16 cellular contexts compared by ENCODE assay signal in the genomic region with DNA sequence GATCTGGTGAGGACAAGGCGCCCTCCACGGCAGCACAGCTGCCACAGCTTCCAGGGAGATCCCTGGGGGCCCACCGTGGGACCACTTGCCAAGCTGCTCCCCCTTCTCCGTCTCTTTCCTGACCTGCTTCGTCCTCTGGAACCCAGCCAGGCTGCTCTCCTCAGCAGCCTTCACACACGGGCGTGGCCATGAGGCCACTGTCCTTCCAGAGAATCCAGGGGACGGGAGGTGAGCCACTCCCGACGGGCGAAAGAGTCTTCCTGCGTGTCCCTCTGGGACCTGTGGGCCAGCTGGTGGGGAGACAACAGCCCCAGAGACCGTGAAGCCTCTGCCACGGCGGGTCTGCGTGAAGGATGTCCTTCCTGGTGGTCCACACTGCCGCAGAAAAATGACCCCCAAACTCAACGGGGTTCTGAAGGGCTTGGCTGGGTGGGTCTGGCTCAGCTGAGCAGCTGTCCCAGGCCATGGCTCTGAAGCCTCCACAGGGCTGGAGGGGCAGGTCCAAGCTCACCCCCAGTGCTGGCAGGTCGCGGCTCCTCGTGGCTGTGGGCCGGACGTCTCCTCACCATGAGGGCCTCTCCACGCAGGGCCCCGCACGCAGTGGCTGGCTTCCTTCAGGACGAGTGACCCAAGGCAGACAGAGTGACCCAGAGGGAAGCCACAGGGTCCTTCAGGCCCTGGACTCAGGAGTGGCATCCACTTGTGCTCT. TPM values are rescaled to one million over a fixed set of nuclear protein-coding genes. Genes with fewer than 3 reads are reported as not detected.
DNase-seq lines count a peak whose midpoint lies in the region; ATAC-seq and TF ChIP-seq lines count a peak whose summit lies in the region.
"Had no signal": no experiment of that assay in that cellular context is flagged by ENCODE, and none has a peak within 500 bp of the region (broad histone marks: within the 10 kb centered on the region; RNA-seq: fewer than 3 reads in every experiment).

No MANE protein-coding gene starts in this region.

- no peak overlapping the region for H2AFZ ChIP-seq in neural progenitor cell (replicated peaks)
- H2AFZ ChIP-seq: GM23338 had no signal

- H3F3A ChIP-seq in neural progenitor cell (ENCODE audit: low read depth), result no peaks in the 10 kb centered on the region

- no peaks in the 10 kb centered on the region for H3K36me3 ChIP-seq in right atrium auricular region
- H3K36me3 ChIP-seq in RWPE2 (ENCODE audit: low read depth), result no peaks in the 10 kb centered on the region
- no peaks in the 10 kb centered on the region for H3K36me3 ChIP-seq in neural progenitor cell
- H3K36me3 ChIP-seq: breast epithelium had no signal

- no peaks in the 10 kb centered on the region for H3K36me3 Mint-ChIP-seq in neural progenitor cell
- H3K36me3 Mint-ChIP-seq: activated CD8-positive, alpha-beta memory T cell treated with anti-CD3 and anti-CD28 coated beads, Interleukin-2, amount 10 ng/mL, durations not matched to agents 7 days and 5 days had no signal

- H3K4me3 ChIP-seq in right atrium auricular region (no peak overlapping the region), RWPE2 (ENCODE audit: severe bottlenecking) (no peak overlapping the region), neural progenitor cell (no peak overlapping the region)
- H3K4me3 ChIP-seq: breast epithelium, GM23338 had no signal

- no peaks in the 10 kb centered on the region for H3K9me3 Mint-ChIP-seq in neural progenitor cell
- H3K9me3 Mint-ChIP-seq: GM23338 had no signal

- in situ Hi-C loops in G401 (cut with HindIII; ENCODE audit: low sequenced_read_pairs), result no loop called here
- in situ Hi-C loops in ACHN (cut with HindIII; ENCODE audit: low pct_ligation_motif_present, low pct_unique_long_range_greater_than_20kb, low sequenced_read_pairs), result no loop called here

- TF ChIP-seq CTCF in right atrium auricular region (IDR thresholded peaks at IDR 0.05) (no peak), RWPE2 (IDR thresholded peaks at IDR 0.05; ENCODE audit: poor library complexity, severe bottlenecking) (no peak), neural progenitor cell (IDR thresholded peaks at IDR 0.05) (no peak)

- no peaks in the 10 kb centered on the region for H3K27me3 ChIP-seq in right atrium auricular region
- peaks cover 8% of the 10 kb centered on the region for H3K27me3 ChIP-seq in RWPE2 (ENCODE audit: insufficient read depth, poor library complexity, severe bottlenecking)
- H3K27me3 ChIP-seq in neural progenitor cell, result no peaks in the 10 kb centered on the region

- DNase-seq in right atrium auricular region (ENCODE audit: low spot score), result peak; percentile 53
- DNase-seq in Right ventricle myocardium superior, result no peak
- peak; percentile 69 for DNase-seq in RWPE2 (ENCODE audit: low spot score)
- DNase-seq in neural progenitor cell (ENCODE audit: low spot score), result no peak
- no peak for DNase-seq in G401 (ENCODE audit: low spot score)
- DNase-seq in ACHN, result no peak
- DNase-seq in NCI-H187 treated with DMSO at 0.1 percent for 48 hours (lab: John Stamatoyannopoulos, UW), result no peak
- DNase-seq: activated CD4-positive, alpha-beta T cell treated with anti-CD3 and anti-CD28 coated beads for 1 hour; activated CD8-positive, alpha-beta memory T cell treated with anti-CD3 and anti-CD28 coated beads, Interleukin-2, amount 10 ng/mL, durations not matched to agents 7 days and 5 days; Caco-2; foreskin fibroblast; hippocampal formation; midbrain; NCI-H1105 had no signal

- H3K4me1 ChIP-seq in right atrium auricular region (peaks cover 0 to 37% of the 10 kb centered on the region in 2 donors), RWPE2 (ENCODE audit: insufficient read depth, poor library complexity, severe bottlenecking) (peaks cover 28% of the 10 kb centered on the region), neural progenitor cell (no peaks in the 10 kb centered on the region)

- peaks cover 4% of the 10 kb centered on the region for H3K27me3 Mint-ChIP-seq in neural progenitor cell (ENCODE audit: insufficient read depth, low read depth)

- H3K79me2 ChIP-seq in neural progenitor cell (ENCODE audit: low read depth), result no peaks in the 10 kb centered on the region

- H3K9ac ChIP-seq in neural progenitor cell, result no peak overlapping the region

- H3K9me3 ChIP-seq in right atrium auricular region, result no peaks in the 10 kb centered on the region
- no peaks in the 10 kb centered on the region for H3K9me3 ChIP-seq in RWPE2 (ENCODE audit: severe bottlenecking)
- H3K9me3 ChIP-seq in neural progenitor cell (ENCODE audit: low read depth), result no peaks in the 10 kb centered on the region
- H3K9me3 ChIP-seq: breast epithelium, Caco-2 had no signal

- H3K4me1 Mint-ChIP-seq in neural progenitor cell, result peaks cover 27% of the 10 kb centered on the region

- no peaks in the 10 kb centered on the region for H4K20me1 ChIP-seq in neural progenitor cell (ENCODE audit: low read depth)

- intact Hi-C loops in Right ventricle myocardium superior (cut with DNase I), result no loop called here

- H3K27ac Mint-ChIP-seq in neural progenitor cell, result peak overlapping the region; percentile 66
- H3K27ac Mint-ChIP-seq: activated CD8-positive, alpha-beta memory T cell treated with anti-CD3 and anti-CD28 coated beads, Interleukin-2, amount 10 ng/mL, durations not matched to agents 7 days and 5 days had no signal

- no peak for ATAC-seq in Right ventricle myocardium superior (ENCODE audit: poor library complexity)
- no peak for ATAC-seq in RWPE2 (ENCODE audit: low read depth)
- ATAC-seq: activated CD8-positive, alpha-beta memory T cell treated with anti-CD3 and anti-CD28 coated beads, Interleukin-2, amount 10 ng/mL, durations not matched to agents 7 days and 5 days; GM23338 had no signal

- H3K27ac ChIP-seq in right atrium auricular region, result no peak overlapping the region
- no peak overlapping the region for H3K27ac ChIP-seq in RWPE2 (ENCODE audit: poor library complexity, severe bottlenecking)
- no peak overlapping the region for H3K27ac ChIP-seq in neural progenitor cell
- H3K27ac ChIP-seq: breast epithelium had no signal

- H3K4me2 ChIP-seq in neural progenitor cell, result no peak overlapping the region
- H3K4me2 ChIP-seq: GM23338 had no signal

- no peak overlapping the region for H3K4me3 Mint-ChIP-seq in neural progenitor cell
- H3K4me3 Mint-ChIP-seq: activated CD8-positive, alpha-beta memory T cell treated with anti-CD3 and anti-CD28 coated beads, Interleukin-2, amount 10 ng/mL, durations not matched to agents 7 days and 5 days; GM23338 had no signal

RNA-seq across cellular contexts. Expression of a gene that starts 47.4 kb away (rescaled TPM):
- total RNA-seq in right atrium auricular region, result 1 to 10 TPM; 2.4 to 2.8 TPM
- total RNA-seq in Right ventricle myocardium superior, result 2.8 TPM
- 1.3 and 3.2 TPM in 2 replicates for total RNA-seq in neural progenitor cell (ENCODE audit: low replicate concordance)
- 2.1 and 6.0 TPM in 2 replicates for total RNA-seq in G401 (2014; rRNA removed; shearing (Covaris generic))

Comparison
In these comparisons a context has a peak if more than half of its experiments do, and no peak if none do; other contexts are left out.
1. DNase-seq: peak in right atrium auricular region (single experiment) and RWPE2 (single experiment); none in Right ventricle myocardium superior (single experiment), neural progenitor cell (single experiment), G401 (single experiment), ACHN (single experiment) and NCI-H187 treated with DMSO at 0.1 percent for 48 hours (single experiment).